Comparison of ENCODE assay signal across 1 cellular context in genomic region chr7:116971869-116972268, GRCh38.
TF ChIP-seq lines count a peak whose summit lies in the region.

No MANE protein-coding gene starts in this region.

TF ChIP-seq in HepG2, 621 proteins besides CTCF, POLR2A, EP300 and RAD21 (continued from another document):
- TF ChIP-seq POGZ (CRISPR knock-in tag; IDR thresholded peaks at IDR 0.05) (0 out of 2 replicates have a peak, but pooled peaks have one; percentile 23), ZNF263 (CRISPR knock-in tag; IDR thresholded peaks at IDR 0.05) (peak; percentile 84), ZNF343 (CRISPR knock-in tag; IDR thresholded peaks at IDR 0.05) (no peak), CBFB (CRISPR knock-in tag; IDR thresholded peaks at IDR 0.05) (no peak), ZSCAN25 (CRISPR knock-in tag; IDR thresholded peaks at IDR 0.05) (no peak), SOX6 (IDR thresholded peaks at IDR 0.05) (no peak), SOX6 (CRISPR knock-in tag; IDR thresholded peaks at IDR 0.05) (0 out of 2 replicates have a peak, but pooled peaks have one; percentile 12), PITX1 (CRISPR knock-in tag; IDR thresholded peaks at IDR 0.05) (no peak), KDM4B (CRISPR knock-in tag; IDR thresholded peaks at IDR 0.05) (no peak), ZZZ3 (CRISPR knock-in tag; IDR thresholded peaks at IDR 0.05; ENCODE audit: borderline replicate concordance) (no peak), ZNF800 (CRISPR knock-in tag; IDR thresholded peaks at IDR 0.05) (no peak)
- TF ChIP-seq, protein P1, sequence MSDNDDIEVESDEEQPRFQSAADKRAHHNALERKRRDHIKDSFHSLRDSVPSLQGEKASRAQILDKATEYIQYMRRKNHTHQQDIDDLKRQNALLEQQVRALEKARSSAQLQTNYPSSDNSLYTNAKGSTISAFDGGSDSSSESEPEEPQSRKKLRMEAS (IDR thresholded peaks at IDR 0.05) = no peak
- TF ChIP-seq, protein P2, sequence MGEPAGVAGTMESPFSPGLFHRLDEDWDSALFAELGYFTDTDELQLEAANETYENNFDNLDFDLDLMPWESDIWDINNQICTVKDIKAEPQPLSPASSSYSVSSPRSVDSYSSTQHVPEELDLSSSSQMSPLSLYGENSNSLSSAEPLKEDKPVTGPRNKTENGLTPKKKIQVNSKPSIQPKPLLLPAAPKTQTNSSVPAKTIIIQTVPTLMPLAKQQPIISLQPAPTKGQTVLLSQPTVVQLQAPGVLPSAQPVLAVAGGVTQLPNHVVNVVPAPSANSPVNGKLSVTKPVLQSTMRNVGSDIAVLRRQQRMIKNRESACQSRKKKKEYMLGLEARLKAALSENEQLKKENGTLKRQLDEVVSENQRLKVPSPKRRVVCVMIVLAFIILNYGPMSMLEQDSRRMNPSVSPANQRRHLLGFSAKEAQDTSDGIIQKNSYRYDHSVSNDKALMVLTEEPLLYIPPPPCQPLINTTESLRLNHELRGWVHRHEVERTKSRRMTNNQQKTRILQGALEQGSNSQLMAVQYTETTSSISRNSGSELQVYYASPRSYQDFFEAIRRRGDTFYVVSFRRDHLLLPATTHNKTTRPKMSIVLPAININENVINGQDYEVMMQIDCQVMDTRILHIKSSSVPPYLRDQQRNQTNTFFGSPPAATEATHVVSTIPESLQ (CRISPR knock-in tag; conservative IDR thresholded peaks at IDR 0.05) = no peak
- TF ChIP-seq, protein P3, sequence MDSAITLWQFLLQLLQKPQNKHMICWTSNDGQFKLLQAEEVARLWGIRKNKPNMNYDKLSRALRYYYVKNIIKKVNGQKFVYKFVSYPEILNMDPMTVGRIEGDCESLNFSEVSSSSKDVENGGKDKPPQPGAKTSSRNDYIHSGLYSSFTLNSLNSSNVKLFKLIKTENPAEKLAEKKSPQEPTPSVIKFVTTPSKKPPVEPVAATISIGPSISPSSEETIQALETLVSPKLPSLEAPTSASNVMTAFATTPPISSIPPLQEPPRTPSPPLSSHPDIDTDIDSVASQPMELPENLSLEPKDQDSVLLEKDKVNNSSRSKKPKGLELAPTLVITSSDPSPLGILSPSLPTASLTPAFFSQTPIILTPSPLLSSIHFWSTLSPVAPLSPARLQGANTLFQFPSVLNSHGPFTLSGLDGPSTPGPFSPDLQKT (CRISPR knock-in tag; IDR thresholded peaks at IDR 0.05; ENCODE audit: borderline replicate concordance) = no peak
